1 cellular context compared by ENCODE assay signal in genomic region chr4:56544573-56545131, GRCh38.
TF ChIP-seq lines count a peak whose summit lies in the region.

No MANE protein-coding gene starts in this region.

TF ChIP-seq in K562, 482 proteins besides CTCF, POLR2A, EP300 and RAD21 (continued from another document and continues in another):
- TF ChIP-seq ZFP91 (CRISPR knock-in tag; IDR thresholded peaks at IDR 0.05) = peak; percentile 67; the same call in 1 of the 2 replicates
- TF ChIP-seq NR2F6 (CRISPR knock-in tag; IDR thresholded peaks at IDR 0.05) = no peak
- TF ChIP-seq FOXA3 (CRISPR knock-in tag; conservative IDR thresholded peaks at IDR 0.05 in 1 of 2, IDR thresholded peaks at IDR 0.05 in 1 of 2) = peak in 1 of 2 experiments; percentile 43; a peak in 1 of 4 replicates
- no peak for TF ChIP-seq ZFPM2 (CRISPR knock-in tag; IDR thresholded peaks at IDR 0.05)
- peak; percentile 83 for TF ChIP-seq CTCFL (IDR thresholded peaks at IDR 0.05; ENCODE audit: borderline replicate concordance, insufficient read depth, low read depth, low read length, poor library complexity, severe bottlenecking)
- no peak for TF ChIP-seq BRF1 (IDR thresholded peaks at IDR 0.05; ENCODE audit: borderline replicate concordance, extremely low read depth, insufficient read length)
- TF ChIP-seq CBX1 (IDR thresholded peaks at IDR 0.05; ENCODE audit: low read depth) = no peak
- TF ChIP-seq ZNF408 (CRISPR knock-in tag; IDR thresholded peaks at IDR 0.05; ENCODE audit: low read depth) = no peak
- TF ChIP-seq ARHGAP35 (IDR thresholded peaks at IDR 0.05; ENCODE audit: partially characterized antibody) = no peak
- peak; percentile 38; the same call in 1 of the 2 replicates for TF ChIP-seq ZKSCAN1 (IDR thresholded peaks at IDR 0.05; ENCODE audit: low read depth, low read length)
- TF ChIP-seq TEAD1 (CRISPR knock-in tag; IDR thresholded peaks at IDR 0.05) = peak in 1 of 2 experiments; percentile 57; a peak in 1 of 4 replicates
- peak; percentile 36; the same call in 1 of the 2 replicates for TF ChIP-seq JUN (IDR thresholded peaks at IDR 0.05; ENCODE audit: borderline replicate concordance, low read depth, low read length)
- peak; percentile 84; the same call in 1 of the 2 replicates for TF ChIP-seq JUN (CRISPR knock-in tag; IDR thresholded peaks at IDR 0.05; ENCODE audit: borderline replicate concordance)
- peak; percentile 77; the same call in 1 of the 2 replicates for TF ChIP-seq E2F1 (CRISPR knock-in tag; IDR thresholded peaks at IDR 0.05)
- peak; percentile 96 for TF ChIP-seq SMC3 (conservative IDR thresholded peaks at IDR 0.05; ENCODE audit: insufficient read depth, low read depth, low read length)
- TF ChIP-seq CBFA2T2 (conservative IDR thresholded peaks at IDR 0.05) = 0 out of 2 replicates have a peak, but pooled peaks have one; percentile 14
- TF ChIP-seq ARNT (IDR thresholded peaks at IDR 0.05) = no peak
- TF ChIP-seq ZNF395 (CRISPR knock-in tag; IDR thresholded peaks at IDR 0.05) = no peak
- TF ChIP-seq POLR2AphosphoS2 (IDR thresholded peaks at IDR 0.05; ENCODE audit: low read length) = no peak
- no peak for TF ChIP-seq MAFG (tag; conservative IDR thresholded peaks at IDR 0.05)
- TF ChIP-seq GABPB1 (CRISPR knock-in tag; IDR thresholded peaks at IDR 0.05) = peak; percentile 74
- TF ChIP-seq ARID3A (IDR thresholded peaks at IDR 0.05; ENCODE audit: borderline replicate concordance, low read depth, low read length) = no peak
- TF ChIP-seq ATF2 (CRISPR knock-in tag; IDR thresholded peaks at IDR 0.05) = peak; percentile 60; the same call in 1 of the 2 replicates
- peak; percentile 17; the same call in 1 of the 2 replicates for TF ChIP-seq ZEB2 (IDR thresholded peaks at IDR 0.05)
- TF ChIP-seq MGA (IDR thresholded peaks at IDR 0.05) = peak; percentile 77
- TF ChIP-seq CREM (IDR thresholded peaks at IDR 0.05; ENCODE audit: low read depth) = peak; percentile 87
- TF ChIP-seq TAF7 (tag; IDR thresholded peaks at IDR 0.05) = no peak
- no peak for TF ChIP-seq SMARCB1 (IDR thresholded peaks at IDR 0.05; ENCODE audit: insufficient read length, low read depth)
- no peak for TF ChIP-seq ZKSCAN3 (CRISPR knock-in tag; IDR thresholded peaks at IDR 0.05)
- peak; percentile 90 for TF ChIP-seq L3MBTL2 (IDR thresholded peaks at IDR 0.05)
- TF ChIP-seq MEIS2 (IDR thresholded peaks at IDR 0.05; ENCODE audit: partially characterized antibody) = peak; percentile 20
- TF ChIP-seq SMARCC2 (IDR thresholded peaks at IDR 0.05; ENCODE audit: low read depth) = 0 out of 2 replicates have a peak, but pooled peaks have one; percentile 26
- TF ChIP-seq MCM7 (IDR thresholded peaks at IDR 0.05) = no peak
- no peak for TF ChIP-seq PHB2 (IDR thresholded peaks at IDR 0.05; ENCODE audit: low read depth)
- TF ChIP-seq UBTF (IDR thresholded peaks at IDR 0.05; ENCODE audit: borderline replicate concordance in 1 of 2, low read depth in 2 of 2, low read length in 2 of 2) = peak in 1 of 2 experiments; percentile 85; a peak in 2 of 4 replicates
